Comparison of ENCODE assay signal across 20 cellular contexts in genomic region chr2:206079699-206080465, GRCh38. TPM values are rescaled to one million over a fixed set of nuclear protein-coding genes. Genes with fewer than 3 reads are reported as not detected.
DNase-seq lines count a peak whose midpoint lies in the region; ATAC-seq and TF ChIP-seq lines count a peak whose summit lies in the region.
"Had no signal": no experiment of that assay in that cellular context is flagged by ENCODE, and none has a peak within 500 bp of the region (broad histone marks: within the 10 kb centered on the region; RNA-seq: fewer than 3 reads in every experiment).

No MANE protein-coding gene starts in this region.

- peaks cover 27% of the 10 kb centered on the region; the same call in 1 of the 2 replicates for H3K79me2 ChIP-seq in H9 (ENCODE audit: insufficient read depth, low read length)

- no peaks in the 10 kb centered on the region for H4K20me1 ChIP-seq in H9 (ENCODE audit: control insufficient read depth, insufficient read depth, insufficient read length)

- H3T11ph ChIP-seq in H9 (ENCODE audit: low read length), result no peak overlapping the region

- peaks cover 8% of the 10 kb centered on the region for H3K36me3 Mint-ChIP-seq in CD8-positive, alpha-beta T cell
- H3K36me3 Mint-ChIP-seq in H9 (ENCODE audit: insufficient read depth in 1 of 3, low read depth in 3 of 3), result no peaks in the 10 kb centered on the region; a peak in 2 of 7 replicates
- H3K36me3 Mint-ChIP-seq in endothelial cell (ENCODE audit: low read depth, unreplicated experiment), result peaks cover 3% of the 10 kb centered on the region
- peaks cover 0 to 10% (median 4%) of the 10 kb centered on the region in 5 donors for H3K36me3 Mint-ChIP-seq in naive thymus-derived CD4-positive, alpha-beta T cell

- peak overlapping the region; percentile 95 for H2AK5ac ChIP-seq in H9 (ENCODE audit: insufficient read length, low read length)

- no peaks in the 10 kb centered on the region for H3K9me3 Mint-ChIP-seq in CD8-positive, alpha-beta T cell
- H3K9me3 Mint-ChIP-seq in H9, result no peaks in the 10 kb centered on the region
- H3K9me3 Mint-ChIP-seq in endothelial cell (ENCODE audit: unreplicated experiment), result no peaks in the 10 kb centered on the region
- H3K9me3 Mint-ChIP-seq in naive thymus-derived CD4-positive, alpha-beta T cell, result no peaks in the 10 kb centered on the region
- H3K9me3 Mint-ChIP-seq: effector memory CD8-positive, alpha-beta T cell had no signal

- no peak for TF ChIP-seq CTCF in CD8-positive, alpha-beta T cell (IDR thresholded peaks at IDR 0.05)
- TF ChIP-seq CTCF in H9 (conservative IDR thresholded peaks at IDR 0.05) (no peak), endothelial cell (IDR thresholded peaks at IDR 0.05; ENCODE audit: unreplicated experiment) (no peak)

- H3K4me2 ChIP-seq in H9 (ENCODE audit: insufficient read depth, insufficient read length, low read length), result peak overlapping the region; percentile 76

- peaks cover 57% of the 10 kb centered on the region for H3K4me1 Mint-ChIP-seq in CD8-positive, alpha-beta T cell (ENCODE audit: low read depth)
- H3K4me1 Mint-ChIP-seq in H9 (peaks cover 44 to 63% of the 10 kb centered on the region in 2 experiments), endothelial cell (ENCODE audit: unreplicated experiment) (peaks cover 22% of the 10 kb centered on the region)
- H3K4me1 Mint-ChIP-seq in naive thymus-derived CD4-positive, alpha-beta T cell, result peaks cover 23 to 72% (median 61%) of the 10 kb centered on the region in 7 donors

- no peak overlapping the region for H2BK20ac ChIP-seq in H9 (ENCODE audit: low read depth, low read length, poor library complexity, severe bottlenecking)

- peak overlapping the region; percentile 59 for H3K9ac ChIP-seq in H9 (ENCODE audit: extremely low read depth, insufficient read length, low read length)

- H2BK15ac ChIP-seq in H9 (ENCODE audit: low read depth, low read length), result no peak overlapping the region

- H3K27ac Mint-ChIP-seq in CD8-positive, alpha-beta T cell, result no peak overlapping the region
- peak overlapping the region; percentile 95 to 100 (median 99) for H3K27ac Mint-ChIP-seq in H9
- H3K27ac Mint-ChIP-seq in endothelial cell (ENCODE audit: unreplicated experiment), result peak overlapping the region; percentile 14
- H3K27ac Mint-ChIP-seq in naive thymus-derived CD4-positive, alpha-beta T cell, result peak overlapping the region in 6 of 9 donors; percentile 3 to 64 (median 14)
- H3K27ac Mint-ChIP-seq: activated CD8-positive, alpha-beta memory T cell treated with anti-CD3 and anti-CD28 coated beads, Interleukin-2, amount 10 ng/mL, durations not matched to agents 7 days and 5 days; effector memory CD8-positive, alpha-beta T cell had no signal

- H3K4me1 ChIP-seq in CD8-positive, alpha-beta T cell (ENCODE audit: insufficient read depth, low read length), result peaks cover 16% of the 10 kb centered on the region
- H3K4me1 ChIP-seq in H9 (ENCODE audit: insufficient read depth, low read length), result peaks cover 14% of the 10 kb centered on the region; the same call in 1 of the 2 replicates
- peaks cover 0 to 9% of the 10 kb centered on the region in 2 donors for H3K4me1 ChIP-seq in naive thymus-derived CD4-positive, alpha-beta T cell (ENCODE audit: control insufficient read depth in 2 of 2, insufficient read depth in 2 of 2, low read length in 2 of 2)

- no peak overlapping the region for H2BK120ac ChIP-seq in H9 (ENCODE audit: low read depth, low read length, poor library complexity, severe bottlenecking)

- no peak for ATAC-seq in CD8-positive, alpha-beta T cell
- no peak for ATAC-seq in naive thymus-derived CD4-positive, alpha-beta T cell
- ATAC-seq: activated CD4-positive, alpha-beta T cell treated with anti-CD3 and anti-CD28 coated beads for 36 hours; activated CD8-positive, alpha-beta memory T cell treated with anti-CD3 and anti-CD28 coated beads, Interleukin-2, amount 10 ng/mL, durations not matched to agents 7 days and 5 days; effector memory CD8-positive, alpha-beta T cell; left cardiac atrium; mucosa of descending colon had no signal

- H4K8ac ChIP-seq in H9 (replicated peaks; ENCODE audit: insufficient read length, low read depth, low read length), result no peak overlapping the region

- peak overlapping the region; percentile 27; the same call in 1 of the 2 replicates for H3K14ac ChIP-seq in H9 (ENCODE audit: insufficient read depth, low read length)

- peak overlapping the region; percentile 76 for H4K5ac ChIP-seq in H9 (ENCODE audit: insufficient read length, low read depth, low read length)

- no peak overlapping the region for H3K56ac ChIP-seq in H9 (ENCODE audit: insufficient read length, low read depth, low read length)

- H3K4me3 Mint-ChIP-seq in CD8-positive, alpha-beta T cell, result peak overlapping the region; percentile 5
- H3K4me3 Mint-ChIP-seq in H9, result peak overlapping the region; percentile 48 to 75
- peak overlapping the region; percentile 17 for H3K4me3 Mint-ChIP-seq in endothelial cell (ENCODE audit: unreplicated experiment)
- H3K4me3 Mint-ChIP-seq in naive thymus-derived CD4-positive, alpha-beta T cell, result peak overlapping the region in 2 of 10 donors; percentile 6
- H3K4me3 Mint-ChIP-seq: activated CD4-positive, alpha-beta T cell treated with anti-CD3 and anti-CD28 coated beads for 36 hours; activated CD8-positive, alpha-beta memory T cell treated with anti-CD3 and anti-CD28 coated beads, Interleukin-2, amount 10 ng/mL, durations not matched to agents 7 days and 5 days; effector memory CD8-positive, alpha-beta T cell had no signal

- peak overlapping the region; percentile 66 for H3K18ac ChIP-seq in H9 (ENCODE audit: insufficient read length, low read depth, low read length)

- no peak overlapping the region for H3K27ac ChIP-seq in CD8-positive, alpha-beta T cell (ENCODE audit: low read depth, low read length)
- H3K27ac ChIP-seq in H9 (ENCODE audit: insufficient read length, low read depth, low read length), result peak overlapping the region; percentile 99
- no peak overlapping the region for H3K27ac ChIP-seq in naive thymus-derived CD4-positive, alpha-beta T cell (ENCODE audit: low read depth, low read length)
- H3K27ac ChIP-seq: RWPE1, sigmoid colon had no signal

- H4K91ac ChIP-seq in H9 (ENCODE audit: insufficient read length, low read depth, low read length), result peak overlapping the region; percentile 2

- H3K4me3 ChIP-seq in CD8-positive, alpha-beta T cell (ENCODE audit: low read depth, low read length), result no peak overlapping the region
- no peak overlapping the region for H3K4me3 ChIP-seq in naive thymus-derived CD4-positive, alpha-beta T cell (ENCODE audit: low read length)
- H3K4me3 ChIP-seq: mucosa of descending colon, sigmoid colon had no signal

- H3K4ac ChIP-seq in H9 (ENCODE audit: low read depth, low read length), result no peak overlapping the region

- POLR2A ChIA-PET in CD8-positive, alpha-beta T cell (lab: Charles Lee), result no interaction called here
- POLR2A ChIA-PET in naive thymus-derived CD4-positive, alpha-beta T cell (lab: Charles Lee), result no interaction called here

- no peaks in the 10 kb centered on the region for H3K27me3 ChIP-seq in CD8-positive, alpha-beta T cell (ENCODE audit: insufficient read depth, low read length)
- H3K27me3 ChIP-seq in H9 (ENCODE audit: insufficient read depth, low read length), result no peaks in the 10 kb centered on the region
- no peaks in the 10 kb centered on the region for H3K27me3 ChIP-seq in naive thymus-derived CD4-positive, alpha-beta T cell (ENCODE audit: control insufficient read depth in 2 of 2, insufficient read depth in 2 of 2, low read length in 2 of 2)
- H3K27me3 ChIP-seq: sigmoid colon had no signal

- H2BK12ac ChIP-seq in H9 (ENCODE audit: insufficient read length, low read depth, low read length), result peak overlapping the region; percentile 96

- peak overlapping the region; percentile 96 for H2BK5ac ChIP-seq in H9 (ENCODE audit: insufficient read length, low read length)

- H3K23ac ChIP-seq in H9 (ENCODE audit: insufficient read length, low read depth, low read length), result no peak overlapping the region

- no peak for DNase-seq in CD8-positive, alpha-beta T cell
- DNase-seq in H9 (peak; percentile 71), endothelial cell (ENCODE audit: low spot score) (no peak), globus pallidus (ENCODE audit: low spot score) (no peak), Ammon's horn (ENCODE audit: low spot score) (no peak), NCI-H146 treated with DMSO at 0.1 percent for 48 hours (lab: John Stamatoyannopoulos, UW; ENCODE audit: unreplicated experiment) (no peak), NCI-H2107 (lab: John Stamatoyannopoulos, UW) (no peak)
- no peak for DNase-seq in naive thymus-derived CD4-positive, alpha-beta T cell
- DNase-seq: activated CD4-positive, alpha-beta T cell treated with anti-CD3 and anti-CD28 coated beads for 36 hours; activated CD8-positive, alpha-beta memory T cell treated with anti-CD3 and anti-CD28 coated beads, Interleukin-2, amount 10 ng/mL, durations not matched to agents 7 days and 5 days; activated effector memory CD4-positive, alpha-beta T cell treated with Interleukin-2 at 50 U/mL for 16 hours; amygdala; effector memory CD8-positive, alpha-beta T cell; head of caudate nucleus; left cardiac atrium; mucosa of descending colon; NCI-H2227 treated with DMSO at 0.1 percent for 48 hours; NK-92 treated with Interleukin-12 subunit alpha and Interleukin-12 subunit beta, amount 100 ng/mL, for 24 hours; sigmoid colon had no signal

- no CpG with 5 or more reads among the region's 9 CpGs for WGBS in H9 (ENCODE audit: extremely low coverage, insufficient read length, low lambda C conversion rate)

- H3K23me2 ChIP-seq in H9 (ENCODE audit: insufficient read length, low read depth, low read length, poor library complexity, severe bottlenecking), result peaks cover 2% of the 10 kb centered on the region

- CTCF ChIA-PET in CD8-positive, alpha-beta T cell (lab: Charles Lee), result no interaction called here
- CTCF ChIA-PET in naive thymus-derived CD4-positive, alpha-beta T cell (lab: Charles Lee), result no interaction called here

- no peak overlapping the region for H2AFZ ChIP-seq in H9 (ENCODE audit: low read length)

- no peaks in the 10 kb centered on the region for H3K36me3 ChIP-seq in CD8-positive, alpha-beta T cell (ENCODE audit: insufficient read depth, low read length)
- no peaks in the 10 kb centered on the region for H3K36me3 ChIP-seq in naive thymus-derived CD4-positive, alpha-beta T cell (ENCODE audit: control insufficient read depth in 2 of 3, insufficient read depth in 3 of 3, low read length in 3 of 3)
- H3K36me3 ChIP-seq: sigmoid colon had no signal

- H3K27me3 Mint-ChIP-seq in CD8-positive, alpha-beta T cell (ENCODE audit: low read depth), result no peaks in the 10 kb centered on the region
- H3K27me3 Mint-ChIP-seq in H9 (ENCODE audit: low read depth) (no peaks in the 10 kb centered on the region), endothelial cell (ENCODE audit: unreplicated experiment) (peaks cover 4% of the 10 kb centered on the region)
- H3K27me3 Mint-ChIP-seq in naive thymus-derived CD4-positive, alpha-beta T cell, result no peaks in the 10 kb centered on the region
- H3K27me3 Mint-ChIP-seq: activated CD4-positive, alpha-beta T cell treated with anti-CD3 and anti-CD28 coated beads for 36 hours; activated CD8-positive, alpha-beta memory T cell treated with anti-CD3 and anti-CD28 coated beads, Interleukin-2, amount 10 ng/mL, durations not matched to agents 7 days and 5 days; effector memory CD8-positive, alpha-beta T cell had no signal

- no peaks in the 10 kb centered on the region for H3K9me3 ChIP-seq in CD8-positive, alpha-beta T cell (ENCODE audit: low read length)
- no peaks in the 10 kb centered on the region for H3K9me3 ChIP-seq in H9 (ENCODE audit: control insufficient read depth, low read depth, low read length)
- H3K9me3 ChIP-seq in naive thymus-derived CD4-positive, alpha-beta T cell (ENCODE audit: control insufficient read depth in 2 of 3, low read length in 3 of 3), result no peaks in the 10 kb centered on the region
- H3K9me3 ChIP-seq: mucosa of descending colon, sigmoid colon had no signal

- intact Hi-C loops in CD8-positive, alpha-beta T cell (cut with DNase I, micrococcal nuclease), result loop anchor here (5.0 to 10.0 kb wide), 5 partner anchors 65 to 1632 kb away; partner anchors contain the start of genes ZDBF2 (in 2 of the 2), CCNYL1 (in 1 of the 2), CREB1 (in 1 of the 2) and METTL21A (in 1 of the 2)
- intact Hi-C loops in naive thymus-derived CD4-positive, alpha-beta T cell (cut with micrococcal nuclease), result loop anchor here (10.0 kb wide), 3 partner anchors 195 to 1085 kb away; partner anchors contain the start of genes FASTKD2 (in 1 of the 2), KLF7 (in 1 of the 2), MDH1B (in 1 of the 2) and ZDBF2 (in 1 of the 2)

- H3K79me1 ChIP-seq in H9 (ENCODE audit: insufficient read depth, low read depth, low read length, poor library complexity, severe bottlenecking), result no peaks in the 10 kb centered on the region

RNA-seq across cellular contexts. Expression of gene INO80D, which starts 6.1 kb away (rescaled TPM):
- total RNA-seq in CD8-positive, alpha-beta T cell, result 10 to 100 TPM; 48.5 to 48.6 TPM
- 45.7 and 46.0 TPM in 2 replicates for total RNA-seq in H9 (2021)
- 21.0 TPM for total RNA-seq in endothelial cell (ENCODE audit: unreplicated experiment)
- total RNA-seq in naive thymus-derived CD4-positive, alpha-beta T cell, result 10 to 100 TPM; 30.7 to 50.9 (median 43.4) TPM
- 10 to 100 TPM; 13.4 to 16.7 TPM for polyA plus RNA-seq in naive thymus-derived CD4-positive, alpha-beta T cell
